ENCODE assay signal across 1 cellular context in the genomic region with DNA sequence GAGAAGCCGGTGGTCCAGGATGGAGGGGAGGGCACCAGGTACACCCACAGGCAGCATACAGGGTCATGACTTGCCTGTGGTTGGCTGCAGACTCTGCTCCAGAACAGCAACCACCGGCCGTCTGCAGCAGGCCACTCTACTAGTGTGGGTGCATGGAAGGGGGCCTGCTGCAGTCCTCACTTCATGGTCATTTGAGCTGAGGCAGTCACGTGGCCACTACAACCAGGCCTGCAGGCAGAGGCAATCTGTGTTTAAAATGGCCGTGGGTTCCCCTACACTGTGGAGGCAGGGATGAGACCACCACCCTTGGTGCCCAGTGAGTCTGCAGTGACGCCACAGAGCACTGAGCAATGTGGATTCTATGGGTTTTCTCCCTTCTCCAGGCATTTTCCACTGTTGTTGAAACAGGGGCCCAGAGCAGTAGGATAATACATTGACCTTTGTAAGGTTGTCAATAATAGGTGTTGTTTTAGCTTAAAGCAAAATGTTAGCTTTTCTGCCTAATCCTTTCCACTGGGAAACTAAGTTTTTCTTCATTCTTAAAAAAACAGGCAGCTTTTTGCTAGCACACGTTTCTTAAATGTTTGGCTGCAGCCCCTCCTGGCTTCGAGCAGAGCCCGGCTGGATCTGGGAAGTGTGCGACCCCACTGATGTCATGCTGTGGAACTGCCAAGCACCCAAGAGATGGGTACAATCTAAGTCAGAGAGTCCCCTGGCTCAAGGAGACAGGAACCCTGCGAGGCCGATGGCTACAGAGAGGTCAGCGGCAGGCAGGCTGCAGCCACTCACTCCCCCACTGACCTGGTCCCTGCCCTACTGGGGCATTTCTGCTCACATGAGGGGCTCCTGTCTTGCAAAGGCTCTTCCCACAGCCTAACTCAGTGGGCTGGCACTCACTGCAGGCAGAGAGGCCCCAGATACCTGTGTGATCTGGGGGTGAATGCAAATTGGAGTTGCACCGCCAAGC.
TF ChIP-seq lines count a peak whose summit lies in the region.

No MANE protein-coding gene starts in this region.

TF ChIP-seq in HepG2, 621 proteins besides CTCF, POLR2A, EP300 and RAD21 (continued from another document):
- TF ChIP-seq, protein P1, sequence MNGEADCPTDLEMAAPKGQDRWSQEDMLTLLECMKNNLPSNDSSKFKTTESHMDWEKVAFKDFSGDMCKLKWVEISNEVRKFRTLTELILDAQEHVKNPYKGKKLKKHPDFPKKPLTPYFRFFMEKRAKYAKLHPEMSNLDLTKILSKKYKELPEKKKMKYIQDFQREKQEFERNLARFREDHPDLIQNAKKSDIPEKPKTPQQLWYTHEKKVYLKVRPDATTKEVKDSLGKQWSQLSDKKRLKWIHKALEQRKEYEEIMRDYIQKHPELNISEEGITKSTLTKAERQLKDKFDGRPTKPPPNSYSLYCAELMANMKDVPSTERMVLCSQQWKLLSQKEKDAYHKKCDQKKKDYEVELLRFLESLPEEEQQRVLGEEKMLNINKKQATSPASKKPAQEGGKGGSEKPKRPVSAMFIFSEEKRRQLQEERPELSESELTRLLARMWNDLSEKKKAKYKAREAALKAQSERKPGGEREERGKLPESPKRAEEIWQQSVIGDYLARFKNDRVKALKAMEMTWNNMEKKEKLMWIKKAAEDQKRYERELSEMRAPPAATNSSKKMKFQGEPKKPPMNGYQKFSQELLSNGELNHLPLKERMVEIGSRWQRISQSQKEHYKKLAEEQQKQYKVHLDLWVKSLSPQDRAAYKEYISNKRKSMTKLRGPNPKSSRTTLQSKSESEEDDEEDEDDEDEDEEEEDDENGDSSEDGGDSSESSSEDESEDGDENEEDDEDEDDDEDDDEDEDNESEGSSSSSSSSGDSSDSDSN (CRISPR knock-in tag; IDR thresholded peaks at IDR 0.05), result no peak; the same call in 1 of the 2 replicates
- TF ChIP-seq DRAP1 (CRISPR knock-in tag; IDR thresholded peaks at IDR 0.05) (no peak), GATA4 (IDR thresholded peaks at IDR 0.05; ENCODE audit: borderline replicate concordance, low read depth) (no peak), ZBTB7B (CRISPR knock-in tag; IDR thresholded peaks at IDR 0.05) (no peak), FOXA3 (CRISPR knock-in tag; IDR thresholded peaks at IDR 0.05) (peak; percentile 53), JUN (CRISPR knock-in tag; IDR thresholded peaks at IDR 0.05) (no peak), ZNF354B (CRISPR knock-in tag; IDR thresholded peaks at IDR 0.05) (no peak), ZMYM4 (CRISPR knock-in tag; IDR thresholded peaks at IDR 0.05) (0 out of 2 replicates have a peak, but pooled peaks have one; percentile 21), ZNF230 (CRISPR knock-in tag; IDR thresholded peaks at IDR 0.05) (no peak), HDAC1 (CRISPR knock-in tag; IDR thresholded peaks at IDR 0.05) (0 out of 2 replicates have a peak, but pooled peaks have one; percentile 32), ZMYM2 (CRISPR knock-in tag; IDR thresholded peaks at IDR 0.05) (no peak), ZNF772 (CRISPR knock-in tag; IDR thresholded peaks at IDR 0.05) (no peak)
- TF ChIP-seq, protein P2, sequence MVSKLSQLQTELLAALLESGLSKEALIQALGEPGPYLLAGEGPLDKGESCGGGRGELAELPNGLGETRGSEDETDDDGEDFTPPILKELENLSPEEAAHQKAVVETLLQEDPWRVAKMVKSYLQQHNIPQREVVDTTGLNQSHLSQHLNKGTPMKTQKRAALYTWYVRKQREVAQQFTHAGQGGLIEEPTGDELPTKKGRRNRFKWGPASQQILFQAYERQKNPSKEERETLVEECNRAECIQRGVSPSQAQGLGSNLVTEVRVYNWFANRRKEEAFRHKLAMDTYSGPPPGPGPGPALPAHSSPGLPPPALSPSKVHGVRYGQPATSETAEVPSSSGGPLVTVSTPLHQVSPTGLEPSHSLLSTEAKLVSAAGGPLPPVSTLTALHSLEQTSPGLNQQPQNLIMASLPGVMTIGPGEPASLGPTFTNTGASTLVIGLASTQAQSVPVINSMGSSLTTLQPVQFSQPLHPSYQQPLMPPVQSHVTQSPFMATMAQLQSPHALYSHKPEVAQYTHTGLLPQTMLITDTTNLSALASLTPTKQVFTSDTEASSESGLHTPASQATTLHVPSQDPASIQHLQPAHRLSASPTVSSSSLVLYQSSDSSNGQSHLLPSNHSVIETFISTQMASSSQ (IDR thresholded peaks at IDR 0.05; ENCODE audit: low read depth), result no peak
- TF ChIP-seq, protein P2 (CRISPR knock-in tag; IDR thresholded peaks at IDR 0.05; ENCODE audit: borderline replicate concordance), result no peak
- TF ChIP-seq, protein P3, sequence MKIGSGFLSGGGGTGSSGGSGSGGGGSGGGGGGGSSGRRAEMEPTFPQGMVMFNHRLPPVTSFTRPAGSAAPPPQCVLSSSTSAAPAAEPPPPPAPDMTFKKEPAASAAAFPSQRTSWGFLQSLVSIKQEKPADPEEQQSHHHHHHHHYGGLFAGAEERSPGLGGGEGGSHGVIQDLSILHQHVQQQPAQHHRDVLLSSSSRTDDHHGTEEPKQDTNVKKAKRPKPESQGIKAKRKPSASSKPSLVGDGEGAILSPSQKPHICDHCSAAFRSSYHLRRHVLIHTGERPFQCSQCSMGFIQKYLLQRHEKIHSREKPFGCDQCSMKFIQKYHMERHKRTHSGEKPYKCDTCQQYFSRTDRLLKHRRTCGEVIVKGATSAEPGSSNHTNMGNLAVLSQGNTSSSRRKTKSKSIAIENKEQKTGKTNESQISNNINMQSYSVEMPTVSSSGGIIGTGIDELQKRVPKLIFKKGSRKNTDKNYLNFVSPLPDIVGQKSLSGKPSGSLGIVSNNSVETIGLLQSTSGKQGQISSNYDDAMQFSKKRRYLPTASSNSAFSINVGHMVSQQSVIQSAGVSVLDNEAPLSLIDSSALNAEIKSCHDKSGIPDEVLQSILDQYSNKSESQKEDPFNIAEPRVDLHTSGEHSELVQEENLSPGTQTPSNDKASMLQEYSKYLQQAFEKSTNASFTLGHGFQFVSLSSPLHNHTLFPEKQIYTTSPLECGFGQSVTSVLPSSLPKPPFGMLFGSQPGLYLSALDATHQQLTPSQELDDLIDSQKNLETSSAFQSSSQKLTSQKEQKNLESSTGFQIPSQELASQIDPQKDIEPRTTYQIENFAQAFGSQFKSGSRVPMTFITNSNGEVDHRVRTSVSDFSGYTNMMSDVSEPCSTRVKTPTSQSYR (CRISPR knock-in tag; IDR thresholded peaks at IDR 0.05; ENCODE audit: borderline replicate concordance), result no peak
